Comparison of ENCODE assay signal across 1 cellular context in genomic region chr9:32552172-32552872, GRCh38.
TF ChIP-seq lines count a peak whose summit lies in the region.

Gene SMIM27, plus strand, starts transcription at chr9:32552327. Its CDS starts 108 bp downstream, at chr9:32552435.
Gene TOPORS, minus strand, starts transcription at chr9:32552586. Its CDS starts 150 bp downstream, at chr9:32552436.

TF ChIP-seq in K562, 482 proteins besides CTCF, POLR2A, EP300 and RAD21 (continued from another document):
- TF ChIP-seq HES1 (IDR thresholded peaks at IDR 0.05; ENCODE audit: low read depth): no peak
- peak; percentile 60 for TF ChIP-seq POLR2AphosphoS5 (IDR thresholded peaks at IDR 0.05; ENCODE audit: control insufficient read depth, insufficient read depth, low read depth, low read length)
- TF ChIP-seq NFRKB (IDR thresholded peaks at IDR 0.05; ENCODE audit: low read depth): peak; percentile 98
- no peak for TF ChIP-seq TRIM25 (IDR thresholded peaks at IDR 0.05; ENCODE audit: borderline replicate concordance)
- TF ChIP-seq GTF2B (IDR thresholded peaks at IDR 0.05; ENCODE audit: extremely low read depth, insufficient read length): no peak
- TF ChIP-seq THRB (CRISPR knock-in tag; conservative IDR thresholded peaks at IDR 0.05): no peak
- no peak for TF ChIP-seq BCOR (IDR thresholded peaks at IDR 0.05)
- TF ChIP-seq ZFP36 (IDR thresholded peaks at IDR 0.05; ENCODE audit: low read depth, low read length, partially characterized antibody): no peak
- TF ChIP-seq L3MBTL2 (IDR thresholded peaks at IDR 0.05): peak; percentile 60
- peak; percentile 85 for TF ChIP-seq PHF8 (IDR thresholded peaks at IDR 0.05; ENCODE audit: borderline replicate concordance, low read length)
- no peak for TF ChIP-seq ZNF778 (CRISPR knock-in tag; IDR thresholded peaks at IDR 0.05)
- TF ChIP-seq HNRNPLL (IDR thresholded peaks at IDR 0.05; ENCODE audit: low read depth, low read length, poor library complexity, severe bottlenecking): peak; percentile 99
- peak; percentile 53 for TF ChIP-seq CXXC5 (CRISPR knock-in tag; IDR thresholded peaks at IDR 0.05)
- TF ChIP-seq ARID4B (CRISPR knock-in tag; IDR thresholded peaks at IDR 0.05): peak; percentile 49; the same call in 1 of the 2 replicates
- no peak for TF ChIP-seq HNRNPK (IDR thresholded peaks at IDR 0.05; ENCODE audit: low read depth, low read length, poor library complexity, severe bottlenecking)
- no peak for TF ChIP-seq FUS (optimal IDR thresholded peaks at IDR 0.05; ENCODE audit: low read depth, low read length)
- TF ChIP-seq CREB1 (IDR thresholded peaks at IDR 0.05): peak; percentile 14; the same call in 1 of the 2 replicates
- no peak for TF ChIP-seq CREB1 (CRISPR knock-in tag; IDR thresholded peaks at IDR 0.05)
- TF ChIP-seq LARP7 (IDR thresholded peaks at IDR 0.05): no peak
- TF ChIP-seq RBFOX2 (IDR thresholded peaks at IDR 0.05; ENCODE audit: low read depth, low read length): peak; percentile 87
- no peak for TF ChIP-seq NELFE (IDR thresholded peaks at IDR 0.05; ENCODE audit: insufficient read depth, insufficient read length)
- TF ChIP-seq YBX1 (IDR thresholded peaks at IDR 0.05): no peak
- no peak for TF ChIP-seq ZNF444 (CRISPR knock-in tag; IDR thresholded peaks at IDR 0.05)
- no peak for TF ChIP-seq MCM5 (IDR thresholded peaks at IDR 0.05; ENCODE audit: low read depth)
- TF ChIP-seq NFXL1 (CRISPR knock-in tag; IDR thresholded peaks at IDR 0.05): no peak
- TF ChIP-seq SIN3B (IDR thresholded peaks at IDR 0.05; ENCODE audit: low read depth): peak; percentile 32; the same call in 1 of the 2 replicates
- TF ChIP-seq CHD2 (IDR thresholded peaks at IDR 0.05; ENCODE audit: low read depth, low read length): peak; percentile 21; the same call in 1 of the 2 replicates
- no peak for TF ChIP-seq SRSF7 (optimal IDR thresholded peaks at IDR 0.05; ENCODE audit: low read depth, low read length)
- TF ChIP-seq ILF3 (IDR thresholded peaks at IDR 0.05; ENCODE audit: borderline replicate concordance): no peak
- peak; percentile 85 for TF ChIP-seq VEZF1 (CRISPR knock-in tag; IDR thresholded peaks at IDR 0.05)
- TF ChIP-seq MYC (IDR thresholded peaks at IDR 0.05; ENCODE audit: low read depth, low read length): peak; percentile 37; the same call in 1 of the 2 replicates
- TF ChIP-seq MYC (CRISPR knock-in tag; IDR thresholded peaks at IDR 0.05; ENCODE audit: borderline replicate concordance, low read depth): no peak
- TF ChIP-seq MGA (IDR thresholded peaks at IDR 0.05): peak; percentile 28; the same call in 1 of the 2 replicates
- TF ChIP-seq ZNF280A (IDR thresholded peaks at IDR 0.05; ENCODE audit: low read depth, partially characterized antibody): no peak
- TF ChIP-seq SUPT5H (IDR thresholded peaks at IDR 0.05): peak; percentile 83
- TF ChIP-seq GABPB2 (CRISPR knock-in tag; conservative IDR thresholded peaks at IDR 0.05): no peak
